In the genomic region with DNA sequence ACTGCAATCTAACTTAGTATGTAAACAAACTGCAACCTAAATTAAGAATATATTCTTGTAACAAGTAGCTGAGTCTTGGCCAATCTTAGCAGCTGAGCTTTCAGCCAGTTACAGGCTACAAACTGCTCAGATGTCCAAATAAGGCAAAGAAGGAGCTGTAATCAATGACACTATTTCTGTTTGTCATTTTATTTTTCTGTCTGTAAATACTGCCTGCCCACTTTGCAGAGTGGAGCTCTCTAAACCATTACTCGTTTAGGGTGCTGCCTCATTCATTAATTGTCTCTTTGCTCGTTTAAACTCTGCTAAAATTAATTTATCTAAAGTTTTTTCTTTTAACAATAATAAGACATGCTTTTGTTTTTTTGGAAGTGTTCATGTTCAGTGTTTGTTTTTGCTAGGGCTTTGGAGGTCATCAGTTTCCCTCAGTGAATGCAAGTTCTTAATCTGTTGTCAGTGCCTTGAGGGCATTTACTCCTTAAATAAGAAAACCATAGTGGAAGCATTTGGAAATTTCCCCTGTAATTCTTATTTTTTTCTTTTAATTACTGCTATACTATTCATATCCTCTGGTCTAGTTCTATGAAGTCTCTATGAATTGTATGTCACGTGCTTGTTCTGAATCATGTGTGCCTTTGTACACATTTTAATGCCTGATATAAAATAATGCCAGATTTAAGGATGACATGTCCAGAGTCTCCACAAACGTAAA, we compare ENCODE assay signal across 2 cellular contexts.
TF ChIP-seq lines count a peak whose summit lies in the region.

No MANE protein-coding gene starts in this region.

TF ChIP-seq in GM23338, 12 proteins besides CTCF, POLR2A, EP300 and RAD21 (continues in another document):
- TF ChIP-seq CREB1 (CRISPR knock-in tag; IDR thresholded peaks at IDR 0.05; ENCODE audit: low read depth) (no peak), EZH2phosphoT487 (IDR thresholded peaks at IDR 0.05; ENCODE audit: unreplicated experiment) (no peak), EZH2 (IDR thresholded peaks at IDR 0.05; ENCODE audit: low read depth, unreplicated experiment) (no peak), JUNB (IDR thresholded peaks at IDR 0.05; ENCODE audit: unreplicated experiment) (no peak), ZNF331 (CRISPR knock-in tag; IDR thresholded peaks at IDR 0.05; ENCODE audit: low read depth) (no peak), POLR2AphosphoS5 (IDR thresholded peaks at IDR 0.05; ENCODE audit: low read depth) (no peak), ZNF114 (CRISPR knock-in tag; IDR thresholded peaks at IDR 0.05) (no peak), STAT1 (IDR thresholded peaks at IDR 0.05; ENCODE audit: unreplicated experiment) (no peak)
- TF ChIP-seq, protein P1, sequence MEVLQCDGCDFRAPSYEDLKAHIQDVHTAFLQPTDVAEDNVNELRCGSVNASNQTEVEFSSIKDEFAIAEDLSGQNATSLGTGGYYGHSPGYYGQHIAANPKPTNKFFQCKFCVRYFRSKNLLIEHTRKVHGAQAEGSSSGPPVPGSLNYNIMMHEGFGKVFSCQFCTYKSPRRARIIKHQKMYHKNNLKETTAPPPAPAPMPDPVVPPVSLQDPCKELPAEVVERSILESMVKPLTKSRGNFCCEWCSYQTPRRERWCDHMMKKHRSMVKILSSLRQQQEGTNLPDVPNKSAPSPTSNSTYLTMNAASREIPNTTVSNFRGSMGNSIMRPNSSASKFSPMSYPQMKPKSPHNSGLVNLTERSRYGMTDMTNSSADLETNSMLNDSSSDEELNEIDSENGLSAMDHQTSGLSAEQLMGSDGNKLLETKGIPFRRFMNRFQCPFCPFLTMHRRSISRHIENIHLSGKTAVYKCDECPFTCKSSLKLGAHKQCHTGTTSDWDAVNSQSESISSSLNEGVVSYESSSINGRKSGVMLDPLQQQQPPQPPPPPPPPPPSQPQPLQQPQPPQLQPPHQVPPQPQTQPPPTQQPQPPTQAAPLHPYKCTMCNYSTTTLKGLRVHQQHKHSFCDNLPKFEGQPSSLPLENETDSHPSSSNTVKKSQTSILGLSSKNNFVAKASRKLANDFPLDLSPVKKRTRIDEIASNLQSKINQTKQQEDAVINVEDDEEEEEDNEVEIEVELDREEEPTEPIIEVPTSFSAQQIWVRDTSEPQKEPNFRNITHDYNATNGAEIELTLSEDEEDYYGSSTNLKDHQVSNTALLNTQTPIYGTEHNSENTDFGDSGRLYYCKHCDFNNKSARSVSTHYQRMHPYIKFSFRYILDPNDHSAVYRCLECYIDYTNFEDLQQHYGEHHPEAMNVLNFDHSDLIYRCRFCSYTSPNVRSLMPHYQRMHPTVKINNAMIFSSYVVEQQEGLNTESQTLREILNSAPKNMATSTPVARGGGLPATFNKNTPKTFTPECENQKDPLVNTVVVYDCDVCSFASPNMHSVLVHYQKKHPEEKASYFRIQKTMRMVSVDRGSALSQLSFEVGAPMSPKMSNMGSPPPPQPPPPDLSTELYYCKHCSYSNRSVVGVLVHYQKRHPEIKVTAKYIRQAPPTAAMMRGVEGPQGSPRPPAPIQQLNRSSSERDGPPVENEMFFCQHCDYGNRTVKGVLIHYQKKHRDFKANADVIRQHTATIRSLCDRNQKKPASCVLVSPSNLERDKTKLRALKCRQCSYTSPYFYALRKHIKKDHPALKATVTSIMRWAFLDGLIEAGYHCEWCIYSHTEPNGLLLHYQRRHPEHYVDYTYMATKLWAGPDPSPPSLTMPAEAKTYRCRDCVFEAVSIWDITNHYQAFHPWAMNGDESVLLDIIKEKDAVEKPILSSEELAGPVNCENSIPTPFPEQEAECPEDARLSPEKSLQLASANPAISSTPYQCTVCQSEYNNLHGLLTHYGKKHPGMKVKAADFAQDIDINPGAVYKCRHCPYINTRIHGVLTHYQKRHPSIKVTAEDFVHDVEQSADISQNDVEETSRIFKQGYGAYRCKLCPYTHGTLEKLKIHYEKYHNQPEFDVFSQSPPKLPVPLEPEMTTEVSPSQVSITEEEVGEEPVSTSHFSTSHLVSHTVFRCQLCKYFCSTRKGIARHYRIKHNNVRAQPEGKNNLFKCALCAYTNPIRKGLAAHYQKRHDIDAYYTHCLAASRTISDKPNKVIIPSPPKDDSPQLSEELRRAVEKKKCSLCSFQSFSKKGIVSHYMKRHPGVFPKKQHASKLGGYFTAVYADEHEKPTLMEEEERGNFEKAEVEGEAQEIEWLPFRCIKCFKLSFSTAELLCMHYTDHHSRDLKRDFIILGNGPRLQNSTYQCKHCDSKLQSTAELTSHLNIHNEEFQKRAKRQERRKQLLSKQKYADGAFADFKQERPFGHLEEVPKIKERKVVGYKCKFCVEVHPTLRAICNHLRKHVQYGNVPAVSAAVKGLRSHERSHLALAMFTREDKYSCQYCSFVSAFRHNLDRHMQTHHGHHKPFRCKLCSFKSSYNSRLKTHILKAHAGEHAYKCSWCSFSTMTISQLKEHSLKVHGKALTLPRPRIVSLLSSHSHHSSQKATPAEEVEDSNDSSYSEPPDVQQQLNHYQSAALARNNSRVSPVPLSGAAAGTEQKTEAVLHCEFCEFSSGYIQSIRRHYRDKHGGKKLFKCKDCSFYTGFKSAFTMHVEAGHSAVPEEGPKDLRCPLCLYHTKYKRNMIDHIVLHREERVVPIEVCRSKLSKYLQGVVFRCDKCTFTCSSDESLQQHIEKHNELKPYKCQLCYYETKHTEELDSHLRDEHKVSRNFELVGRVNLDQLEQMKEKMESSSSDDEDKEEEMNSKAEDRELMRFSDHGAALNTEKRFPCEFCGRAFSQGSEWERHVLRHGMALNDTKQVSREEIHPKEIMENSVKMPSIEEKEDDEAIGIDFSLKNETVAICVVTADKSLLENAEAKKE (CRISPR knock-in tag; IDR thresholded peaks at IDR 0.05), result no peak
- TF ChIP-seq, protein P2, sequence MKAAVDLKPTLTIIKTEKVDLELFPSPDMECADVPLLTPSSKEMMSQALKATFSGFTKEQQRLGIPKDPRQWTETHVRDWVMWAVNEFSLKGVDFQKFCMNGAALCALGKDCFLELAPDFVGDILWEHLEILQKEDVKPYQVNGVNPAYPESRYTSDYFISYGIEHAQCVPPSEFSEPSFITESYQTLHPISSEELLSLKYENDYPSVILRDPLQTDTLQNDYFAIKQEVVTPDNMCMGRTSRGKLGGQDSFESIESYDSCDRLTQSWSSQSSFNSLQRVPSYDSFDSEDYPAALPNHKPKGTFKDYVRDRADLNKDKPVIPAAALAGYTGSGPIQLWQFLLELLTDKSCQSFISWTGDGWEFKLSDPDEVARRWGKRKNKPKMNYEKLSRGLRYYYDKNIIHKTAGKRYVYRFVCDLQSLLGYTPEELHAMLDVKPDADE (IDR thresholded peaks at IDR 0.05), result no peak

TF ChIP-seq in K562, 482 proteins besides CTCF, POLR2A, EP300 and RAD21:
- TF ChIP-seq, protein P3, sequence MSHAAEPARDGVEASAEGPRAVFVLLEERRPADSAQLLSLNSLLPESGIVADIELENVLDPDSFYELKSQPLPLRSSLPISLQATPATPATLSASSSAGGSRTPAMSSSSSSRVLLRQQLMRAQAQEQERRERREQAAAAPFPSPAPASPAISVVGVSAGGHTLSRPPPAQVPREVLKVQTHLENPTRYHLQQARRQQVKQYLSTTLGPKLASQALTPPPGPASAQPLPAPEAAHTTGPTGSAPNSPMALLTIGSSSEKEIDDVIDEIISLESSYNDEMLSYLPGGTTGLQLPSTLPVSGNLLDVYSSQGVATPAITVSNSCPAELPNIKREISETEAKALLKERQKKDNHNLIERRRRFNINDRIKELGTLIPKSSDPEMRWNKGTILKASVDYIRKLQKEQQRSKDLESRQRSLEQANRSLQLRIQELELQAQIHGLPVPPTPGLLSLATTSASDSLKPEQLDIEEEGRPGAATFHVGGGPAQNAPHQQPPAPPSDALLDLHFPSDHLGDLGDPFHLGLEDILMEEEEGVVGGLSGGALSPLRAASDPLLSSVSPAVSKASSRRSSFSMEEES (CRISPR knock-in tag; IDR thresholded peaks at IDR 0.05), result peak; percentile 62
- no peak for TF ChIP-seq HEY1 (CRISPR knock-in tag; IDR thresholded peaks at IDR 0.05; ENCODE audit: borderline replicate concordance)
